Comparison of ENCODE assay signal across 31 cellular contexts in genomic region chr20:23658336-23658735, GRCh38. TPM values are rescaled to one million over a fixed set of nuclear protein-coding genes. Genes with fewer than 3 reads are reported as not detected.
"Had no signal": no experiment of that assay in that cellular context is flagged by ENCODE, and none has a peak within 500 bp of the region (broad histone marks: within the 10 kb centered on the region; RNA-seq: fewer than 3 reads in every experiment).

No MANE protein-coding gene starts in this region.

- H3K4me3 ChIP-seq: esophagus squamous epithelium, gastrocnemius medialis, ovary, psoas muscle, tibial artery had no signal

- H3K9me3 Mint-ChIP-seq: activated naive CD8-positive, alpha-beta T cell treated with anti-CD3 and anti-CD28 coated beads, Interleukin-2, amount 50 U/mL, for 24 hours; activated T-helper 1 cell treated with anti-CD3 and anti-CD28 coated beads, Interleukin-12 subunit alpha, Interleukin-12 subunit beta, Interleukin-2, Interleukin-4 antibody, amounts not matched to agents 30 ng/mL and 10 ng/mL and 1 ng/mL, durations not matched to agents 14 hours and 24 hours and 36 hours; dendritic cell treated with granulocyte-macrophage colony-stimulating factor and Interleukin-4, amounts not matched to agents 40 ng/mL and 50 ng/mL, for 4 days; naive thymus-derived CD4-positive, alpha-beta T cell; stimulated activated naive CD8-positive, alpha-beta T cell treated with anti-CD3 and anti-CD28 coated beads, Interleukin-15, Interleukin-2, amounts not matched to agents 100 ng/mL and 50 ng/mL, for 24 hours had no signal

- H3K4me1 Mint-ChIP-seq: activated naive CD8-positive, alpha-beta T cell treated with anti-CD3 and anti-CD28 coated beads, Interleukin-2, amount 50 U/mL, for 24 hours had no signal

- H3K27me3 ChIP-seq: esophagus squamous epithelium, gastrocnemius medialis, ovary, tibial artery had no signal

- H3K27ac ChIP-seq: esophagus squamous epithelium, gastrocnemius medialis, ovary, psoas muscle, tibial artery had no signal

- H3K27me3 Mint-ChIP-seq: brain; dendritic cell treated with granulocyte-macrophage colony-stimulating factor and Interleukin-4, amounts not matched to agents 40 ng/mL and 50 ng/mL, for 4 days had no signal

- H3K36me3 ChIP-seq: esophagus squamous epithelium, gastrocnemius medialis, ovary, tibial artery had no signal

- ATAC-seq: activated CD8-positive, alpha-beta T cell treated with anti-CD3 and anti-CD28 coated beads, Interleukin-2, amount 10 ng/mL, durations not matched to agents 7 days and 5 days; activated naive CD8-positive, alpha-beta T cell treated with anti-CD3 and anti-CD28 coated beads, Interleukin-2, amount 50 U/mL, for 24 hours; gastrocnemius medialis; left cardiac atrium; naive thymus-derived CD4-positive, alpha-beta T cell; psoas muscle; right cardiac atrium had no signal

- H3K4me3 Mint-ChIP-seq: activated CD8-positive, alpha-beta T cell treated with anti-CD3 and anti-CD28 coated beads, Interleukin-2, amount 10 ng/mL, durations not matched to agents 7 days and 5 days; activated naive CD8-positive, alpha-beta T cell treated with anti-CD3 and anti-CD28 coated beads, Interleukin-2, amount 50 U/mL, for 24 hours; activated T-helper 1 cell treated with anti-CD3 and anti-CD28 coated beads, Interleukin-12 subunit alpha, Interleukin-12 subunit beta, Interleukin-2, Interleukin-4 antibody, amounts not matched to agents 30 ng/mL and 10 ng/mL and 1 ng/mL, durations not matched to agents 14 hours and 24 hours and 36 hours; brain; dendritic cell treated with granulocyte-macrophage colony-stimulating factor and Interleukin-4, amounts not matched to agents 40 ng/mL and 50 ng/mL, for 4 days; naive thymus-derived CD4-positive, alpha-beta T cell; stimulated activated naive CD8-positive, alpha-beta T cell treated with anti-CD3 and anti-CD28 coated beads, Interleukin-15, Interleukin-2, amounts not matched to agents 100 ng/mL and 50 ng/mL, for 24 hours had no signal

- H3K36me3 Mint-ChIP-seq: brain; naive thymus-derived CD4-positive, alpha-beta T cell had no signal

- H3K27ac Mint-ChIP-seq: activated CD8-positive, alpha-beta T cell treated with anti-CD3 and anti-CD28 coated beads, Interleukin-2, amount 10 ng/mL, durations not matched to agents 7 days and 5 days; activated naive CD8-positive, alpha-beta T cell treated with anti-CD3 and anti-CD28 coated beads, Interleukin-2, amount 50 U/mL, for 24 hours; activated T-helper 1 cell treated with anti-CD3 and anti-CD28 coated beads, Interleukin-12 subunit alpha, Interleukin-12 subunit beta, Interleukin-2, Interleukin-4 antibody, amounts not matched to agents 30 ng/mL and 10 ng/mL and 1 ng/mL, durations not matched to agents 14 hours and 24 hours and 36 hours; naive thymus-derived CD4-positive, alpha-beta T cell; stimulated activated naive CD8-positive, alpha-beta T cell treated with anti-CD3 and anti-CD28 coated beads, Interleukin-15, Interleukin-2, amounts not matched to agents 100 ng/mL and 50 ng/mL, for 24 hours had no signal

- H3K9me3 ChIP-seq: esophagus squamous epithelium, gastrocnemius medialis, ovary, psoas muscle, tibial artery had no signal

- FAIRE-seq: islet of Langerhans had no signal

- DNase-seq: activated CD4-positive, alpha-beta T cell treated with anti-CD3 and anti-CD28 coated beads for 1 hour; activated CD4-positive, alpha-beta T cell treated with anti-CD3 and anti-CD28 coated beads, Interleukin-2, amount 50 U/mL, for 1 hour; activated CD8-positive, alpha-beta T cell treated with anti-CD3 and anti-CD28 coated beads, Interleukin-2, amount 10 ng/mL, durations not matched to agents 7 days and 5 days; activated gamma-delta T cell; activated naive CD4-positive, alpha-beta T cell treated with anti-CD3 and anti-CD28 coated beads, Interleukin-2, amount 50 U/mL, for 16 hours; activated naive CD8-positive, alpha-beta T cell treated with anti-CD3 and anti-CD28 coated beads, Interleukin-2, amount 50 U/mL, for 24 hours; anterior cingulate cortex; effector memory CD4-positive, alpha-beta T cell; esophagus squamous epithelium; gastrocnemius medialis; hypothalamus; left cardiac atrium; naive thymus-derived CD4-positive, alpha-beta T cell; ovary; psoas muscle; right cardiac atrium; stimulated activated CD4-positive, alpha-beta T cell treated with anti-CD3 and anti-CD28 coated beads, Interleukin-12 subunit alpha, Interleukin-12 subunit beta, amount 100 ng/mL, for 4 hours; stimulated activated CD4-positive, alpha-beta T cell treated with anti-CD3 and anti-CD28 coated beads, Interleukin-4, amount 100 ng/mL, for 4 hours; substantia nigra; T-helper 1 cell; tibial artery had no signal

RNA-seq across cellular contexts. Expression of gene CST4, which starts 30.5 kb away (rescaled TPM):
- total RNA-seq: activated CD8-positive, alpha-beta T cell treated with anti-CD3 and anti-CD28 coated beads, Interleukin-2, amount 10 ng/mL, durations not matched to agents 7 days and 5 days; activated T-helper 1 cell treated with anti-CD3 and anti-CD28 coated beads, Interleukin-12 subunit alpha, Interleukin-12 subunit beta, Interleukin-2, Interleukin-4 antibody, amounts not matched to agents 30 ng/mL and 10 ng/mL and 1 ng/mL, durations not matched to agents 14 hours and 24 hours and 36 hours; cardiac septum; esophagus squamous epithelium; gastrocnemius medialis; left cardiac atrium; lower leg skin; mesenteric fat pad; naive thymus-derived CD4-positive, alpha-beta T cell; ovary; psoas muscle; right cardiac atrium; skeletal muscle tissue; ureter had no signal
- polyA plus RNA-seq: naive thymus-derived CD4-positive, alpha-beta T cell; ovary; psoas muscle; right cardiac atrium had no signal

RNA-seq across cellular contexts. Expression of gene CST9, which starts 52.6 kb away (rescaled TPM):
- total RNA-seq: activated CD8-positive, alpha-beta T cell treated with anti-CD3 and anti-CD28 coated beads, Interleukin-2, amount 10 ng/mL, durations not matched to agents 7 days and 5 days; activated T-helper 1 cell treated with anti-CD3 and anti-CD28 coated beads, Interleukin-12 subunit alpha, Interleukin-12 subunit beta, Interleukin-2, Interleukin-4 antibody, amounts not matched to agents 30 ng/mL and 10 ng/mL and 1 ng/mL, durations not matched to agents 14 hours and 24 hours and 36 hours; cardiac septum; esophagus squamous epithelium; gastrocnemius medialis; left cardiac atrium; lower leg skin; mesenteric fat pad; naive thymus-derived CD4-positive, alpha-beta T cell; ovary; psoas muscle; right cardiac atrium; skeletal muscle tissue; ureter had no signal
- polyA plus RNA-seq: naive thymus-derived CD4-positive, alpha-beta T cell; ovary; psoas muscle; right cardiac atrium had no signal
